In the genomic region with DNA sequence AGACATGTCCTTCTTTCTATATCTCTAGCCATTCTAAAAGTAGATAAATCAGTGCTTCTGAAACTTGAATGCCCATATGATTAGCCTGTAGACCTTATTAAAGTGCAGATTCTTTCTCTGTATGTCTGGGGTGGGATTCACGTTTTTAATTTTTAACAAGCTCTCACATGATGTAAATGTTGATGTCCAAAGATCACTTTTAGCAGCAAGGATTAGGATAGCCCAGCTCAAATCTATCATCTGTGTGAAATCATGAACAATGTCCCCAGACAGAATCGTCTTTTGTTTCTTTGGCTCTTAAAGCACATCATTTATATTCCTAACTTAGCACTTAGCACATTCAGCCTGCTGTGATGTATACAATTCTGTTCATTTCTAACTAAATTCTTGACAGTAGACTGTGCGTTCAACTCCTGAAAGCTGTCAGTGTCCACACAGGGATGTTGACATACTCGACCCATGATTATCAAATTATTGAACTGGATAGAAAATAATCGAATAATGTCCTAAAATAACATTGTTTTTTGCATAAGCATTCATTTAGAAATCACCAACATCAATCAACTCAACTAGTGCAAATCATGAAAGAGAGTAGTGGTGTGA, we compare ENCODE assay signal across 29 cellular contexts.
"Had no signal": no experiment of that assay in that cellular context is flagged by ENCODE, and none has a peak within 500 bp of the region (broad histone marks: within the 10 kb centered on the region; RNA-seq: fewer than 3 reads in every experiment).

No MANE protein-coding gene starts in this region.

- DNase-seq: activated CD4-positive, alpha-beta T cell treated with anti-CD3 and anti-CD28 coated beads for 4 hours; activated CD4-positive, alpha-beta T cell treated with anti-CD3 and anti-CD28 coated beads, Interleukin-2, amount 50 U/mL, for 4 hours; activated CD8-positive, alpha-beta memory T cell treated with anti-CD3 and anti-CD28 coated beads for 24 hours; activated gamma-delta T cell; activated naive CD4-positive, alpha-beta T cell treated with anti-CD3 and anti-CD28 coated beads, Interleukin-2, amount 10 ng/mL, durations not matched to agents 7 days and 5 days; amygdala; effector CD8-positive, alpha-beta T cell; glutamatergic neuron; hippocampal formation; kidney; left colon; lower lobe of right lung; mesenchymal stem cell; naive thymus-derived CD8-positive, alpha-beta T cell; stimulated activated CD4-positive, alpha-beta T cell treated with anti-CD3 and anti-CD28 coated beads, Interleukin-15, amount 100 ng/mL, for 24 hours; stimulated activated CD4-positive, alpha-beta T cell treated with anti-CD3 and anti-CD28 coated beads, Interleukin-2, amount 100 ng/mL, for 24 hours; stimulated activated naive B cell treated with anti-CD40 and anti-IgM and Interleukin-4, amounts not matched to agents 10 μg/mL and 1 μg/mL and 100 μg/mL, for 72 hours; stomach; T-helper 1 cell; thyroid gland; upper lobe of left lung had no signal

- H3K4me1 ChIP-seq: breast epithelium, lower lobe of right lung, prostate gland, stomach, upper lobe of left lung, vagina had no signal

- FAIRE-seq: colon, frontal cortex, kidney had no signal

- H3K36me3 Mint-ChIP-seq: activated naive CD4-positive, alpha-beta T cell treated with anti-CD3 and anti-CD28 coated beads, Interleukin-2, amount 10 ng/mL, durations not matched to agents 7 days and 5 days; naive thymus-derived CD8-positive, alpha-beta T cell; stimulated activated naive B cell treated with anti-CD40 and anti-IgM and Interleukin-4, amounts not matched to agents 10 μg/mL and 1 μg/mL and 100 μg/mL, for 72 hours had no signal

- H3K27me3 ChIP-seq: breast epithelium, neutrophil, stomach, thyroid gland, upper lobe of left lung, vagina had no signal

- H3K9me3 ChIP-seq: breast epithelium, lower lobe of right lung, neutrophil, prostate gland, stomach, thyroid gland, upper lobe of left lung, vagina had no signal

- ATAC-seq: left colon; lower lobe of right lung; naive thymus-derived CD8-positive, alpha-beta T cell; stimulated activated naive B cell treated with anti-CD40 and anti-IgM and Interleukin-4, amounts not matched to agents 10 μg/mL and 1 μg/mL and 100 μg/mL, for 72 hours had no signal

- H3K36me3 ChIP-seq: breast epithelium, lower lobe of right lung, neutrophil, prostate gland, stomach, thyroid gland, upper lobe of left lung, vagina had no signal

- H3K27me3 Mint-ChIP-seq: activated naive CD4-positive, alpha-beta T cell treated with anti-CD3 and anti-CD28 coated beads, Interleukin-2, amount 10 ng/mL, durations not matched to agents 7 days and 5 days had no signal

- H3K4me3 Mint-ChIP-seq: activated naive CD4-positive, alpha-beta T cell treated with anti-CD3 and anti-CD28 coated beads, Interleukin-2, amount 10 ng/mL, durations not matched to agents 7 days and 5 days; naive thymus-derived CD8-positive, alpha-beta T cell; stimulated activated naive B cell treated with anti-CD40 and anti-IgM and Interleukin-4, amounts not matched to agents 10 μg/mL and 1 μg/mL and 100 μg/mL, for 72 hours; T-helper 2 cell treated with Interferon-gamma antibody and Interleukin-4, amounts not matched to agents 5 μg/mL and 100 μg/mL, for 36 hours had no signal

- H3K9me3 Mint-ChIP-seq: activated naive CD4-positive, alpha-beta T cell treated with anti-CD3 and anti-CD28 coated beads, Interleukin-2, amount 10 ng/mL, durations not matched to agents 7 days and 5 days; naive thymus-derived CD8-positive, alpha-beta T cell; stimulated activated naive B cell treated with anti-CD40 and anti-IgM and Interleukin-4, amounts not matched to agents 10 μg/mL and 1 μg/mL and 100 μg/mL, for 72 hours; T-helper 2 cell treated with Interferon-gamma antibody and Interleukin-4, amounts not matched to agents 5 μg/mL and 100 μg/mL, for 36 hours had no signal

- H3K27ac Mint-ChIP-seq: activated naive CD4-positive, alpha-beta T cell treated with anti-CD3 and anti-CD28 coated beads, Interleukin-2, amount 10 ng/mL, durations not matched to agents 7 days and 5 days; naive thymus-derived CD8-positive, alpha-beta T cell; stimulated activated naive B cell treated with anti-CD40 and anti-IgM and Interleukin-4, amounts not matched to agents 10 μg/mL and 1 μg/mL and 100 μg/mL, for 72 hours; T-helper 2 cell treated with Interferon-gamma antibody and Interleukin-4, amounts not matched to agents 5 μg/mL and 100 μg/mL, for 36 hours had no signal

- H3K4me3 ChIP-seq: breast epithelium, lower lobe of right lung, prostate gland, stomach, thyroid gland, upper lobe of left lung, vagina had no signal

- H3K27ac ChIP-seq: breast epithelium, lower lobe of right lung, neutrophil, prostate gland, stomach, thyroid gland, upper lobe of left lung, vagina, VCaP had no signal

- H3K4me1 Mint-ChIP-seq: activated naive CD4-positive, alpha-beta T cell treated with anti-CD3 and anti-CD28 coated beads, Interleukin-2, amount 10 ng/mL, durations not matched to agents 7 days and 5 days; naive thymus-derived CD8-positive, alpha-beta T cell; stimulated activated naive B cell treated with anti-CD40 and anti-IgM and Interleukin-4, amounts not matched to agents 10 μg/mL and 1 μg/mL and 100 μg/mL, for 72 hours had no signal
